In genomic region chr22:48588151-48588880, GRCh38 we compare ENCODE assay signal across 1 cellular context.
TF ChIP-seq lines count a peak whose summit lies in the region.

No MANE protein-coding gene starts in this region.

TF ChIP-seq in H1, 55 proteins besides CTCF, POLR2A, EP300 and RAD21:
- TF ChIP-seq, protein P1, sequence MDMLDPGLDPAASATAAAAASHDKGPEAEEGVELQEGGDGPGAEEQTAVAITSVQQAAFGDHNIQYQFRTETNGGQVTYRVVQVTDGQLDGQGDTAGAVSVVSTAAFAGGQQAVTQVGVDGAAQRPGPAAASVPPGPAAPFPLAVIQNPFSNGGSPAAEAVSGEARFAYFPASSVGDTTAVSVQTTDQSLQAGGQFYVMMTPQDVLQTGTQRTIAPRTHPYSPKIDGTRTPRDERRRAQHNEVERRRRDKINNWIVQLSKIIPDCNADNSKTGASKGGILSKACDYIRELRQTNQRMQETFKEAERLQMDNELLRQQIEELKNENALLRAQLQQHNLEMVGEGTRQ (IDR thresholded peaks at IDR 0.05; ENCODE audit: low read length), result no peak
- TF ChIP-seq EZH2 (IDR thresholded peaks at IDR 0.05; ENCODE audit: low read depth, low read length, severe bottlenecking), result no peak
- no peak for TF ChIP-seq CBX5 (IDR thresholded peaks at IDR 0.05; ENCODE audit: low read depth, low read length)
TF ChIP-seq in H1: peak in this region for 0.
